15 cellular contexts compared by ENCODE assay signal in the genomic region with DNA sequence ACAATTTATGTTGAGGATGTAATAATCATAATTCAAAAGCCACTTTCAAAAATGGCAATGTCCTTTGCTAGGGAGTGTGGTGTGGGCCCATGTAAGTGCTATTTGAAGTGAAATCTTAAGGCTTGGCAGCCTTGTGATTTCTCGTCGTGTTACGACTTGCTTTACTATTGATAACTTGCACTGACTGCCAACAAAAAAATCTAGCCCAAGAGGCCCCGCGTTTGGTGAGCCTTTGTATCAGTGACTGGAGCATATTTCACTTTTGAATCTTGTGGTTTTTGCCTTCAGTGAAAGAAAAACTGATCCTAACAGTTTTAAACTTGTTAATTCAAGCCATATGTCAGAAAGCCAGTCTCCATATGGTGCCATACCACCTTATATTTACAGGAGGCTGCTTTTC.
"Had no signal": no experiment of that assay in that cellular context is flagged by ENCODE, and none has a peak within 500 bp of the region (broad histone marks: within the 10 kb centered on the region; RNA-seq: fewer than 3 reads in every experiment).

No MANE protein-coding gene starts in this region.

- H3K27me3 ChIP-seq: ascending aorta, upper lobe of right lung had no signal

- ATAC-seq: activated CD4-positive, CD25-positive, alpha-beta regulatory T cell treated with anti-CD3 and anti-CD28 coated beads, Interleukin-2, amount 50 U/mL, for 24 hours; stimulated activated naive B cell treated with anti-CD40 and anti-IgM and Interleukin-4, amounts not matched to agents 10 μg/mL and 1 μg/mL and 100 μg/mL, for 72 hours; upper lobe of right lung had no signal

- H3K27me3 Mint-ChIP-seq: activated CD4-positive, alpha-beta T cell treated with anti-CD3 and anti-CD28 coated beads, Interleukin-2, amount 10 ng/mL, durations not matched to agents 7 days and 5 days; activated naive CD4-positive, alpha-beta T cell treated with anti-CD3 and anti-CD28 coated beads, Interleukin-2, amount 50 U/mL, for 24 hours; dendritic cell treated with granulocyte-macrophage colony-stimulating factor and Interleukin-4, amounts not matched to agents 40 ng/mL and 50 ng/mL, for 4 days; stimulated activated naive B cell treated with anti-CD40 and anti-IgM and Interleukin-4, amounts not matched to agents 10 μg/mL and 1 μg/mL and 100 μg/mL, for 72 hours had no signal

- H3K4me1 ChIP-seq: ascending aorta, upper lobe of right lung had no signal

- H3K9me3 Mint-ChIP-seq: activated CD4-positive, alpha-beta T cell treated with anti-CD3 and anti-CD28 coated beads, Interleukin-2, amount 10 ng/mL, durations not matched to agents 7 days and 5 days; activated naive CD4-positive, alpha-beta T cell treated with anti-CD3 and anti-CD28 coated beads, Interleukin-2, amount 50 U/mL, for 24 hours; dendritic cell treated with granulocyte-macrophage colony-stimulating factor and Interleukin-4, amounts not matched to agents 40 ng/mL and 50 ng/mL, for 4 days; nephron; stimulated activated naive B cell treated with anti-CD40 and anti-IgM and Interleukin-4, amounts not matched to agents 10 μg/mL and 1 μg/mL and 100 μg/mL, for 72 hours had no signal

- H3K4me3 ChIP-seq: ascending aorta, lung, upper lobe of right lung had no signal

- H3K4me1 Mint-ChIP-seq: activated CD4-positive, alpha-beta T cell treated with anti-CD3 and anti-CD28 coated beads, Interleukin-2, amount 10 ng/mL, durations not matched to agents 7 days and 5 days; activated naive CD4-positive, alpha-beta T cell treated with anti-CD3 and anti-CD28 coated beads, Interleukin-2, amount 50 U/mL, for 24 hours; nephron; stimulated activated naive B cell treated with anti-CD40 and anti-IgM and Interleukin-4, amounts not matched to agents 10 μg/mL and 1 μg/mL and 100 μg/mL, for 72 hours had no signal

- H3K9me3 ChIP-seq: ascending aorta, upper lobe of right lung had no signal

- H3K27ac ChIP-seq: ascending aorta, upper lobe of right lung had no signal

- H3K36me3 ChIP-seq: ascending aorta, upper lobe of right lung had no signal

- H3K4me3 Mint-ChIP-seq: activated CD4-positive, alpha-beta T cell treated with anti-CD3 and anti-CD28 coated beads, Interleukin-2, amount 10 ng/mL, durations not matched to agents 7 days and 5 days; activated naive CD4-positive, alpha-beta T cell treated with anti-CD3 and anti-CD28 coated beads, Interleukin-2, amount 50 U/mL, for 24 hours; dendritic cell treated with granulocyte-macrophage colony-stimulating factor and Interleukin-4, amounts not matched to agents 40 ng/mL and 50 ng/mL, for 4 days; nephron; stimulated activated naive B cell treated with anti-CD40 and anti-IgM and Interleukin-4, amounts not matched to agents 10 μg/mL and 1 μg/mL and 100 μg/mL, for 72 hours had no signal

- DNase-seq: activated CD4-positive, alpha-beta T cell treated with anti-CD3 and anti-CD28 coated beads, Interleukin-2, amount 10 ng/mL, durations not matched to agents 7 days and 5 days; activated CD8-positive, alpha-beta memory T cell treated with anti-CD3 and anti-CD28 coated beads, Interleukin-2, amount 50 U/mL, for 4 hours; activated gamma-delta T cell; effector CD8-positive, alpha-beta T cell; foreskin melanocyte; midbrain; nucleus accumbens; stimulated activated naive B cell treated with anti-CD40 and anti-IgM and Interleukin-4, amounts not matched to agents 10 μg/mL and 1 μg/mL and 100 μg/mL, for 72 hours; upper lobe of right lung had no signal

- H3K36me3 Mint-ChIP-seq: activated naive CD4-positive, alpha-beta T cell treated with anti-CD3 and anti-CD28 coated beads, Interleukin-2, amount 50 U/mL, for 24 hours; stimulated activated naive B cell treated with anti-CD40 and anti-IgM and Interleukin-4, amounts not matched to agents 10 μg/mL and 1 μg/mL and 100 μg/mL, for 72 hours had no signal
